ENCODE assay signal across 8 cellular contexts in the genomic region with DNA sequence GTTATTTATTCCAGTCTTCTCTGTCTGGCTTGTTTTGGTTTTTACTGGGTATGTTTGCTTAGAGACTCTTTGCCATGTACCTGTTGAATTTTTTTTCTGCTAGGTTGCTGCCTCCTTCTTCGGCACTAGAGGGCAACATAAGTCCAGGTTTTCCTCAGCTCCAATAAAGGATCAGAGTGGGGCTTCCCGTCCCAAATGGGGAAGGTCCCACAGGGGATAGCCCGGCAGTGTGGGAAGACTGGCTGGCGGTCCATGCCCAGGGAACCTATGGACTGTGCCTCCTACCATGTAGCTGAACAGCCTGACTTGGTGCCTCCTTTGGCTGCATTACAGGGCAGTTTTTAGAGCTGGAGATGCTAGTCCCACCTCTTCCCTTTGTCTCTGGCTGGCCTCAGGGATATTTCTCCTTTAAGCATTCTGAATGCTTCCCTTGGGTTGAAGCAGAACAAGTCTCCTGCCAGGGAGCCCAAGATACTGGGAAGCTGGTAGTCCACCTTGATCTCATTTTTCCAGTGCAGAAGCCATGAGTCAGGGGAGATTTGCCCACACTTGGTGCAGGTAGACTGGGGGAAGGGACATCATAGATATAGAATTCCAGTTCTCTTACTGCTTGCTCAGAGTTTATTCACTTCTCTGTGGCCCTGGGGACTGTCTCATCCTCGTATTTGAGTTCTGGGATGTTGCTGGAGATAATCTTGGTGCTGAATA.
DNase-seq lines count a peak whose midpoint lies in the region; FAIRE-seq and TF ChIP-seq lines count a peak whose summit lies in the region.

No MANE protein-coding gene starts in this region.

- intact Hi-C loops in tibial artery (cut with DNase I; ENCODE audit: low total_unique reads) = no loop called here

- H3K79me2 ChIP-seq in astrocyte (ENCODE audit: insufficient read depth, low read length) = no peaks in the 10 kb centered on the region

- peak; percentile 64 for TF ChIP-seq CTCF in astrocyte (IDR thresholded peaks at IDR 0.05; ENCODE audit: insufficient read depth, low read depth, low read length)
- peak; percentile 24 to 35 for TF ChIP-seq CTCF in tibial artery (IDR thresholded peaks at IDR 0.05)

- H3K4me2 ChIP-seq in astrocyte (ENCODE audit: low read length) = no peak overlapping the region

- peaks cover 28% of the 10 kb centered on the region for H4K20me1 ChIP-seq in astrocyte (ENCODE audit: insufficient read depth, low read length)

- peaks cover 2% of the 10 kb centered on the region for H3K36me3 Mint-ChIP-seq in astrocyte (ENCODE audit: low read depth, unreplicated experiment)

- H3K9me3 ChIP-seq in astrocyte (ENCODE audit: insufficient read depth, low read depth, low read length) (no peaks in the 10 kb centered on the region), tibial artery (peaks cover 0 to 29% (median 23%) of the 10 kb centered on the region in 3 donors)

- no peak overlapping the region for H3K4me3 ChIP-seq in astrocyte (ENCODE audit: insufficient read depth, low read depth, low read length)
- no peak overlapping the region for H3K4me3 ChIP-seq in tibial artery

- H3K9ac ChIP-seq in astrocyte (ENCODE audit: low read length) = no peak overlapping the region

- H3K27me3 Mint-ChIP-seq in astrocyte (ENCODE audit: low read depth, unreplicated experiment) = peaks cover 4% of the 10 kb centered on the region

- DNase-seq in COLO668 (lab: John Stamatoyannopoulos, UW; ENCODE audit: unreplicated experiment) (peak; percentile 9), H4 (ENCODE audit: low spot score) (peak; percentile 58), OCI-M2 (lab: John Stamatoyannopoulos, UW; ENCODE audit: unreplicated experiment) (peak; percentile 24), astrocyte (ENCODE audit: low read depth) (peak; percentile 20), islet precursor cell (peak; percentile 72), tibial artery (peak in 1 of 2 donors; percentile 32), NCI-H2029 (lab: John Stamatoyannopoulos, UW) (no peak), NCI-H187 treated with DMSO at 0.1 percent for 48 hours (lab: John Stamatoyannopoulos, UW) (no peak)

- H3K27ac Mint-ChIP-seq in astrocyte (ENCODE audit: unreplicated experiment) = no peak overlapping the region

- no peak overlapping the region for H3K4me3 Mint-ChIP-seq in astrocyte (ENCODE audit: unreplicated experiment)

- H3K9me3 Mint-ChIP-seq in astrocyte (ENCODE audit: unreplicated experiment) = peaks cover 6% of the 10 kb centered on the region

- FAIRE-seq in astrocyte (lab: Jason Lieb, UNC) = no peak

- H3K4me1 ChIP-seq in astrocyte (ENCODE audit: insufficient read depth, low read length) = no peaks in the 10 kb centered on the region
- no peaks in the 10 kb centered on the region for H3K4me1 ChIP-seq in tibial artery

- H3K36me3 ChIP-seq in astrocyte (ENCODE audit: insufficient read depth, low read length) (no peaks in the 10 kb centered on the region), tibial artery (peaks cover 0 to 14% (median 10%) of the 10 kb centered on the region in 3 donors)

- peaks cover 3% of the 10 kb centered on the region for H3K4me1 Mint-ChIP-seq in astrocyte (ENCODE audit: low read depth, unreplicated experiment)

- H3K27me3 ChIP-seq in astrocyte (ENCODE audit: insufficient read depth, low read length) (no peaks in the 10 kb centered on the region), tibial artery (no peaks in the 10 kb centered on the region)

- H3K27ac ChIP-seq in astrocyte (ENCODE audit: low read depth, low read length) (no peak overlapping the region), tibial artery (no peak overlapping the region)

- H2AFZ ChIP-seq in astrocyte (ENCODE audit: low read depth, low read length) = no peak overlapping the region

Comparison
In these comparisons a context has a peak if more than half of its experiments do, and no peak if none do; other contexts are left out.
1. DNase-seq: peak in COLO668 (single experiment), H4 (single experiment), OCI-M2 (single experiment), astrocyte (single experiment) and islet precursor cell (single experiment); none in NCI-H2029 (single experiment) and NCI-H187 treated with DMSO at 0.1 percent for 48 hours (single experiment).